Comparison of ENCODE assay signal across 1 cellular context in the genomic region with DNA sequence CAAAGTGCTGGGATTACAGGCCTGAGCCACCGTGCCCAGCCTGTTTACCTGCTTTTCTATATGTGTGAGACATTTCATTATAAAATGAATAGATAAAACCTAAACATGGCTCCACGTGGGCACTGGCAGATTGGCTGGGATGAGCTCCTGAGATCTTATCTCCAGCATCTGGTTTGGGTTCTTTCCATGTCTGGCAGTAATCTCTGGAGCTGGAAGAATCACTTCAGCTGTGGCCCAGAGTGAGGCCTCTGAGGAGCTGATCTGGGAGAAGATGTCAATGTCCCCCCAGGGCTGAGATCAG.
TF ChIP-seq lines count a peak whose summit lies in the region.

No MANE protein-coding gene starts in this region.

TF ChIP-seq in K562, 482 proteins besides CTCF, POLR2A, EP300 and RAD21 (continued from another document and continues in another):
- TF ChIP-seq, protein P1, sequence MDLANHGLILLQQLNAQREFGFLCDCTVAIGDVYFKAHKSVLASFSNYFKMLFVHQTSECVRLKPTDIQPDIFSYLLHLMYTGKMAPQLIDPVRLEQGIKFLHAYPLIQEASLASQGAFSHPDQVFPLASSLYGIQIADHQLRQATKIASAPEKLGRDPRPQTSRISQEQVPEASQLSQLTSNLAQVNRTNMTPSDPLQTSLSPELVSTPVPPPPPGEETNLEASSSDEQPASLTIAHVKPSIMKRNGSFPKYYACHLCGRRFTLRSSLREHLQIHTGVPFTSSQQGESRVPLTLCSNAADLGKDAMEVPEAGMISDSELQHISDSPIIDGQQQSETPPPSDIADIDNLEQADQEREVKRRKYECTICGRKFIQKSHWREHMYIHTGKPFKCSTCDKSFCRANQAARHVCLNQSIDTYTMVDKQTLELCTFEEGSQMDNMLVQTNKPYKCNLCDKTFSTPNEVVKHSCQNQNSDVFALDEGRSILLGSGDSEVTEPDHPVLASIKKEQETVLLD (IDR thresholded peaks at IDR 0.05): 0 out of 2 replicates have a peak, but pooled peaks have one; percentile 71
- TF ChIP-seq FOXA3 (CRISPR knock-in tag; conservative IDR thresholded peaks at IDR 0.05 in 1 of 2, IDR thresholded peaks at IDR 0.05 in 1 of 2): no peak
- TF ChIP-seq PYGO2 (tag; IDR thresholded peaks at IDR 0.05): no peak
- TF ChIP-seq ZNF507 (tag; conservative IDR thresholded peaks at IDR 0.05): no peak
- no peak for TF ChIP-seq STAG1 (CRISPR knock-in tag; IDR thresholded peaks at IDR 0.05; ENCODE audit: borderline replicate concordance)
- TF ChIP-seq, protein P2, sequence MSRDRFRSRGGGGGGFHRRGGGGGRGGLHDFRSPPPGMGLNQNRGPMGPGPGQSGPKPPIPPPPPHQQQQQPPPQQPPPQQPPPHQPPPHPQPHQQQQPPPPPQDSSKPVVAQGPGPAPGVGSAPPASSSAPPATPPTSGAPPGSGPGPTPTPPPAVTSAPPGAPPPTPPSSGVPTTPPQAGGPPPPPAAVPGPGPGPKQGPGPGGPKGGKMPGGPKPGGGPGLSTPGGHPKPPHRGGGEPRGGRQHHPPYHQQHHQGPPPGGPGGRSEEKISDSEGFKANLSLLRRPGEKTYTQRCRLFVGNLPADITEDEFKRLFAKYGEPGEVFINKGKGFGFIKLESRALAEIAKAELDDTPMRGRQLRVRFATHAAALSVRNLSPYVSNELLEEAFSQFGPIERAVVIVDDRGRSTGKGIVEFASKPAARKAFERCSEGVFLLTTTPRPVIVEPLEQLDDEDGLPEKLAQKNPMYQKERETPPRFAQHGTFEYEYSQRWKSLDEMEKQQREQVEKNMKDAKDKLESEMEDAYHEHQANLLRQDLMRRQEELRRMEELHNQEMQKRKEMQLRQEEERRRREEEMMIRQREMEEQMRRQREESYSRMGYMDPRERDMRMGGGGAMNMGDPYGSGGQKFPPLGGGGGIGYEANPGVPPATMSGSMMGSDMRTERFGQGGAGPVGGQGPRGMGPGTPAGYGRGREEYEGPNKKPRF (IDR thresholded peaks at IDR 0.05; ENCODE audit: low read depth, low read length): no peak
- TF ChIP-seq, protein P3, sequence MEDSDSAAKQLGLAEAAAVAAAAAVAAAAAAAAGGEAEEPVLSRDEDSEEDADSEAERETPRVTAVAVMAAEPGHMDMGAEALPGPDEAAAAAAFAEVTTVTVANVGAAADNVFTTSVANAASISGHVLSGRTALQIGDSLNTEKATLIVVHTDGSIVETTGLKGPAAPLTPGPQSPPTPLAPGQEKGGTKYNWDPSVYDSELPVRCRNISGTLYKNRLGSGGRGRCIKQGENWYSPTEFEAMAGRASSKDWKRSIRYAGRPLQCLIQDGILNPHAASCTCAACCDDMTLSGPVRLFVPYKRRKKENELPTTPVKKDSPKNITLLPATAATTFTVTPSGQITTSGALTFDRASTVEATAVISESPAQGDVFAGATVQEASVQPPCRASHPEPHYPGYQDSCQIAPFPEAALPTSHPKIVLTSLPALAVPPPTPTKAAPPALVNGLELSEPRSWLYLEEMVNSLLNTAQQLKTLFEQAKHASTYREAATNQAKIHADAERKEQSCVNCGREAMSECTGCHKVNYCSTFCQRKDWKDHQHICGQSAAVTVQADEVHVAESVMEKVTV (CRISPR knock-in tag; IDR thresholded peaks at IDR 0.05): no peak
- TF ChIP-seq MXI1 (IDR thresholded peaks at IDR 0.05; ENCODE audit: low read depth, low read length): no peak
- TF ChIP-seq, protein P4, sequence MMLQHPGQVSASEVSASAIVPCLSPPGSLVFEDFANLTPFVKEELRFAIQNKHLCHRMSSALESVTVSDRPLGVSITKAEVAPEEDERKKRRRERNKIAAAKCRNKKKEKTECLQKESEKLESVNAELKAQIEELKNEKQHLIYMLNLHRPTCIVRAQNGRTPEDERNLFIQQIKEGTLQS (IDR thresholded peaks at IDR 0.05): no peak
- TF ChIP-seq, protein P4 (CRISPR knock-in tag; conservative IDR thresholded peaks at IDR 0.05): no peak
- no peak for TF ChIP-seq ZNF24 (IDR thresholded peaks at IDR 0.05)
- no peak for TF ChIP-seq ZNF785 (CRISPR knock-in tag; IDR thresholded peaks at IDR 0.05)
- TF ChIP-seq SNRNP70 (optimal IDR thresholded peaks at IDR 0.05; ENCODE audit: low read depth, low read length): no peak
- TF ChIP-seq, protein P5, sequence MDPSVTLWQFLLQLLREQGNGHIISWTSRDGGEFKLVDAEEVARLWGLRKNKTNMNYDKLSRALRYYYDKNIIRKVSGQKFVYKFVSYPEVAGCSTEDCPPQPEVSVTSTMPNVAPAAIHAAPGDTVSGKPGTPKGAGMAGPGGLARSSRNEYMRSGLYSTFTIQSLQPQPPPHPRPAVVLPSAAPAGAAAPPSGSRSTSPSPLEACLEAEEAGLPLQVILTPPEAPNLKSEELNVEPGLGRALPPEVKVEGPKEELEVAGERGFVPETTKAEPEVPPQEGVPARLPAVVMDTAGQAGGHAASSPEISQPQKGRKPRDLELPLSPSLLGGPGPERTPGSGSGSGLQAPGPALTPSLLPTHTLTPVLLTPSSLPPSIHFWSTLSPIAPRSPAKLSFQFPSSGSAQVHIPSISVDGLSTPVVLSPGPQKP (CRISPR knock-in tag; IDR thresholded peaks at IDR 0.05): no peak
- no peak for TF ChIP-seq POLR3G (IDR thresholded peaks at IDR 0.05; ENCODE audit: extremely low read depth, insufficient read length, insufficient replicate concordance)
- TF ChIP-seq, protein P6, sequence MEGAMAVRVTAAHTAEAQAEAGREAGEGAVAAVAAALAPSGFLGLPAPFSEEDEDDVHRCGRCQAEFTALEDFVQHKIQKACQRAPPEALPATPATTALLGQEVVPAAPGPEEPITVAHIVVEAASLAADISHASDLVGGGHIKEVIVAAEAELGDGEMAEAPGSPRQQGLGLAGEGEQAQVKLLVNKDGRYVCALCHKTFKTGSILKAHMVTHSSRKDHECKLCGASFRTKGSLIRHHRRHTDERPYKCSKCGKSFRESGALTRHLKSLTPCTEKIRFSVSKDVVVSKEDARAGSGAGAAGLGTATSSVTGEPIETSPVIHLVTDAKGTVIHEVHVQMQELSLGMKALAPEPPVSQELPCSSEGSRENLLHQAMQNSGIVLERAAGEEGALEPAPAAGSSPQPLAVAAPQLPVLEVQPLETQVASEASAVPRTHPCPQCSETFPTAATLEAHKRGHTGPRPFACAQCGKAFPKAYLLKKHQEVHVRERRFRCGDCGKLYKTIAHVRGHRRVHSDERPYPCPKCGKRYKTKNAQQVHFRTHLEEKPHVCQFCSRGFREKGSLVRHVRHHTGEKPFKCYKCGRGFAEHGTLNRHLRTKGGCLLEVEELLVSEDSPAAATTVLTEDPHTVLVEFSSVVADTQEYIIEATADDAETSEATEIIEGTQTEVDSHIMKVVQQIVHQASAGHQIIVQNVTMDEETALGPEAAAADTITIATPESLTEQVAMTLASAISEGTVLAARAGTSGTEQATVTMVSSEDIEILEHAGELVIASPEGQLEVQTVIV (CRISPR knock-in tag; IDR thresholded peaks at IDR 0.05; ENCODE audit: borderline replicate concordance): no peak
- no peak for TF ChIP-seq NR4A1 (CRISPR knock-in tag; IDR thresholded peaks at IDR 0.05)
- no peak for TF ChIP-seq NR4A1 (tag; IDR thresholded peaks at IDR 0.05)
- no peak for TF ChIP-seq EZH2 (IDR thresholded peaks at IDR 0.05; ENCODE audit: borderline replicate concordance, low read depth, low read length)
- TF ChIP-seq, protein P7, sequence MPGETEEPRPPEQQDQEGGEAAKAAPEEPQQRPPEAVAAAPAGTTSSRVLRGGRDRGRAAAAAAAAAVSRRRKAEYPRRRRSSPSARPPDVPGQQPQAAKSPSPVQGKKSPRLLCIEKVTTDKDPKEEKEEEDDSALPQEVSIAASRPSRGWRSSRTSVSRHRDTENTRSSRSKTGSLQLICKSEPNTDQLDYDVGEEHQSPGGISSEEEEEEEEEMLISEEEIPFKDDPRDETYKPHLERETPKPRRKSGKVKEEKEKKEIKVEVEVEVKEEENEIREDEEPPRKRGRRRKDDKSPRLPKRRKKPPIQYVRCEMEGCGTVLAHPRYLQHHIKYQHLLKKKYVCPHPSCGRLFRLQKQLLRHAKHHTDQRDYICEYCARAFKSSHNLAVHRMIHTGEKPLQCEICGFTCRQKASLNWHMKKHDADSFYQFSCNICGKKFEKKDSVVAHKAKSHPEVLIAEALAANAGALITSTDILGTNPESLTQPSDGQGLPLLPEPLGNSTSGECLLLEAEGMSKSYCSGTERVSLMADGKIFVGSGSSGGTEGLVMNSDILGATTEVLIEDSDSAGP (CRISPR knock-in tag; IDR thresholded peaks at IDR 0.05): no peak
- TF ChIP-seq, protein P8, sequence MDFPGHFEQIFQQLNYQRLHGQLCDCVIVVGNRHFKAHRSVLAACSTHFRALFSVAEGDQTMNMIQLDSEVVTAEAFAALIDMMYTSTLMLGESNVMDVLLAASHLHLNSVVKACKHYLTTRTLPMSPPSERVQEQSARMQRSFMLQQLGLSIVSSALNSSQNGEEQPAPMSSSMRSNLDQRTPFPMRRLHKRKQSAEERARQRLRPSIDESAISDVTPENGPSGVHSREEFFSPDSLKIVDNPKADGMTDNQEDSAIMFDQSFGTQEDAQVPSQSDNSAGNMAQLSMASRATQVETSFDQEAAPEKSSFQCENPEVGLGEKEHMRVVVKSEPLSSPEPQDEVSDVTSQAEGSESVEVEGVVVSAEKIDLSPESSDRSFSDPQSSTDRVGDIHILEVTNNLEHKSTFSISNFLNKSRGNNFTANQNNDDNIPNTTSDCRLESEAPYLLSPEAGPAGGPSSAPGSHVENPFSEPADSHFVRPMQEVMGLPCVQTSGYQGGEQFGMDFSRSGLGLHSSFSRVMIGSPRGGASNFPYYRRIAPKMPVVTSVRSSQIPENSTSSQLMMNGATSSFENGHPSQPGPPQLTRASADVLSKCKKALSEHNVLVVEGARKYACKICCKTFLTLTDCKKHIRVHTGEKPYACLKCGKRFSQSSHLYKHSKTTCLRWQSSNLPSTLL (IDR thresholded peaks at IDR 0.05): no peak
- no peak for TF ChIP-seq ZFP30 (CRISPR knock-in tag; IDR thresholded peaks at IDR 0.05; ENCODE audit: borderline replicate concordance)
- TF ChIP-seq BACH1 (tag; IDR thresholded peaks at IDR 0.05): peak; percentile 47; the same call in 1 of the 2 replicates
- no peak for TF ChIP-seq KHSRP (IDR thresholded peaks at IDR 0.05)
- TF ChIP-seq, protein P9, sequence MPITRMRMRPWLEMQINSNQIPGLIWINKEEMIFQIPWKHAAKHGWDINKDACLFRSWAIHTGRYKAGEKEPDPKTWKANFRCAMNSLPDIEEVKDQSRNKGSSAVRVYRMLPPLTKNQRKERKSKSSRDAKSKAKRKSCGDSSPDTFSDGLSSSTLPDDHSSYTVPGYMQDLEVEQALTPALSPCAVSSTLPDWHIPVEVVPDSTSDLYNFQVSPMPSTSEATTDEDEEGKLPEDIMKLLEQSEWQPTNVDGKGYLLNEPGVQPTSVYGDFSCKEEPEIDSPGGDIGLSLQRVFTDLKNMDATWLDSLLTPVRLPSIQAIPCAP (CRISPR knock-in tag; IDR thresholded peaks at IDR 0.05; ENCODE audit: borderline replicate concordance): no peak
- no peak for TF ChIP-seq EGR1 (conservative IDR thresholded peaks at IDR 0.05)
- TF ChIP-seq ZNF75A (CRISPR knock-in tag; IDR thresholded peaks at IDR 0.05): no peak
- TF ChIP-seq CHD4 (IDR thresholded peaks at IDR 0.05; ENCODE audit: insufficient read depth, insufficient replicate concordance, low read depth, low read length, poor library complexity, severe bottlenecking): no peak
- TF ChIP-seq CBX1 (IDR thresholded peaks at IDR 0.05; ENCODE audit: low read depth): no peak
- TF ChIP-seq, protein P10, sequence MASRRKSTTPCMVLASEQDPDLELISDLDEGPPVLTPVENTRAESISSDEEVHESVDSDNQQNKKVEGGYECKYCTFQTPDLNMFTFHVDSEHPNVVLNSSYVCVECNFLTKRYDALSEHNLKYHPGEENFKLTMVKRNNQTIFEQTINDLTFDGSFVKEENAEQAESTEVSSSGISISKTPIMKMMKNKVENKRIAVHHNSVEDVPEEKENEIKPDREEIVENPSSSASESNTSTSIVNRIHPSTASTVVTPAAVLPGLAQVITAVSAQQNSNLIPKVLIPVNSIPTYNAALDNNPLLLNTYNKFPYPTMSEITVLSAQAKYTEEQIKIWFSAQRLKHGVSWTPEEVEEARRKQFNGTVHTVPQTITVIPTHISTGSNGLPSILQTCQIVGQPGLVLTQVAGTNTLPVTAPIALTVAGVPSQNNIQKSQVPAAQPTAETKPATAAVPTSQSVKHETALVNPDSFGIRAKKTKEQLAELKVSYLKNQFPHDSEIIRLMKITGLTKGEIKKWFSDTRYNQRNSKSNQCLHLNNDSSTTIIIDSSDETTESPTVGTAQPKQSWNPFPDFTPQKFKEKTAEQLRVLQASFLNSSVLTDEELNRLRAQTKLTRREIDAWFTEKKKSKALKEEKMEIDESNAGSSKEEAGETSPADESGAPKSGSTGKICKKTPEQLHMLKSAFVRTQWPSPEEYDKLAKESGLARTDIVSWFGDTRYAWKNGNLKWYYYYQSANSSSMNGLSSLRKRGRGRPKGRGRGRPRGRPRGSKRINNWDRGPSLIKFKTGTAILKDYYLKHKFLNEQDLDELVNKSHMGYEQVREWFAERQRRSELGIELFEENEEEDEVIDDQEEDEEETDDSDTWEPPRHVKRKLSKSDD (conservative IDR thresholded peaks at IDR 0.05; ENCODE audit: low read length): no peak
- TF ChIP-seq FOXK1 (CRISPR knock-in tag; IDR thresholded peaks at IDR 0.05; ENCODE audit: borderline replicate concordance): no peak
- TF ChIP-seq SREBF1 (IDR thresholded peaks at IDR 0.05; ENCODE audit: borderline replicate concordance, low read depth, low read length): no peak
- TF ChIP-seq MEF2A (IDR thresholded peaks at IDR 0.05; ENCODE audit: control insufficient read depth, low read depth, low read length): no peak
- peak in 1 of 3 experiments; percentile 21 for TF ChIP-seq YY1 (IDR thresholded peaks at IDR 0.05; ENCODE audit: borderline replicate concordance in 1 of 3, control insufficient read depth in 1 of 3, extremely low read depth in 1 of 3, insufficient read depth in 3 of 3, insufficient read length in 1 of 3, insufficient replicate concordance in 2 of 3, low read depth in 1 of 3, low read length in 2 of 3)
- no peak for TF ChIP-seq RBM14 (IDR thresholded peaks at IDR 0.05; ENCODE audit: borderline replicate concordance, insufficient read depth, low read depth, low read length)
- no peak for TF ChIP-seq ZNF165 (CRISPR knock-in tag; IDR thresholded peaks at IDR 0.05; ENCODE audit: borderline replicate concordance)
- TF ChIP-seq, protein P11, sequence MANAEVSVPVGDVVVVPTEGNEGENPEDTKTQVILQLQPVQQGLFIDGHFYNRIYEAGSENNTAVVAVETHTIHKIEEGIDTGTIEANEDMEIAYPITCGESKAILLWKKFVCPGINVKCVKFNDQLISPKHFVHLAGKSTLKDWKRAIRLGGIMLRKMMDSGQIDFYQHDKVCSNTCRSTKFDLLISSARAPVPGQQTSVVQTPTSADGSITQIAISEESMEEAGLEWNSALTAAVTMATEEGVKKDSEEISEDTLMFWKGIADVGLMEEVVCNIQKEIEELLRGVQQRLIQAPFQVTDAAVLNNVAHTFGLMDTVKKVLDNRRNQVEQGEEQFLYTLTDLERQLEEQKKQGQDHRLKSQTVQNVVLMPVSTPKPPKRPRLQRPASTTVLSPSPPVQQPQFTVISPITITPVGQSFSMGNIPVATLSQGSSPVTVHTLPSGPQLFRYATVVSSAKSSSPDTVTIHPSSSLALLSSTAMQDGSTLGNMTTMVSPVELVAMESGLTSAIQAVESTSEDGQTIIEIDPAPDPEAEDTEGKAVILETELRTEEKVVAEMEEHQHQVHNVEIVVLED (CRISPR knock-in tag; IDR thresholded peaks at IDR 0.05): no peak
- TF ChIP-seq ZNF274 (IDR thresholded peaks at IDR 0.05; ENCODE audit: borderline replicate concordance, low read depth, low read length): no peak
